Comparison of ENCODE assay signal across 8 cellular contexts in genomic region chr1:89843279-89844121, GRCh38. TPM values are rescaled to one million over a fixed set of nuclear protein-coding genes. Genes with fewer than 3 reads are reported as not detected.
DNase-seq lines count a peak whose midpoint lies in the region; ATAC-seq lines count a peak whose summit lies in the region.

No MANE protein-coding gene starts in this region.

- POLR2A ChIA-PET in activated CD4-positive, alpha-beta memory T cell treated with anti-CD3 and anti-CD28 coated beads for 36 hours (lab: Charles Lee): interaction anchor here (0.6 to 2.1 kb wide), 18 partner anchors 10 to 240 kb away, joined by 3 to 20 read pairs (median 3); partner anchors contain the start of genes LRRC8D and ZNF326

- peak overlapping the region; percentile 90 for H3K9ac ChIP-seq in mesenchymal stem cell (ENCODE audit: low read length)

- intact Hi-C loops in activated CD4-positive, alpha-beta memory T cell treated with anti-CD3 and anti-CD28 coated beads for 36 hours (cut with micrococcal nuclease): loop anchor here (1.0 to 5.0 kb wide), 12 partner anchors 12 to 321 kb away; partner anchors contain the start of genes LRRC8B, LRRC8C, LRRC8D and ZNF326

- H3K4me3 Mint-ChIP-seq in activated CD4-positive, alpha-beta memory T cell treated with anti-CD3 and anti-CD28 coated beads for 36 hours: peak overlapping the region; percentile 93

- H3K27me3 Mint-ChIP-seq in activated CD4-positive, alpha-beta memory T cell treated with anti-CD3 and anti-CD28 coated beads for 36 hours: no peaks in the 10 kb centered on the region

- CTCF ChIA-PET in activated CD4-positive, alpha-beta memory T cell treated with anti-CD3 and anti-CD28 coated beads for 36 hours (lab: Charles Lee): interaction anchor here (0.7 to 2.2 kb wide), 32 partner anchors 9 to 823 kb away, joined by 3 to 16 read pairs (median 4); partner anchors contain the start of gene LRRC8D

- H3K18ac ChIP-seq in mesenchymal stem cell (ENCODE audit: low read depth in 1 of 2, low read length in 2 of 2): peak overlapping the region; percentile 92 to 100

- peak overlapping the region; percentile 29 to 94 for H3K4ac ChIP-seq in mesenchymal stem cell (ENCODE audit: low read depth in 1 of 2, low read length in 2 of 2)

- peak overlapping the region; percentile 74 for H3K27ac ChIP-seq in mesenchymal stem cell (ENCODE audit: low read length, poor library complexity, severe bottlenecking)

- H3K9me3 Mint-ChIP-seq in activated CD4-positive, alpha-beta memory T cell treated with anti-CD3 and anti-CD28 coated beads for 36 hours: no peaks in the 10 kb centered on the region

- no peaks in the 10 kb centered on the region for H3K9me3 ChIP-seq in mesenchymal stem cell (ENCODE audit: control insufficient read depth, low read length)

- peak overlapping the region; percentile 75 for H2AFZ ChIP-seq in mesenchymal stem cell (ENCODE audit: low read depth, low read length)

- H3K4me1 ChIP-seq in mesenchymal stem cell (ENCODE audit: control insufficient read depth, insufficient read depth, low read depth, low read length): peaks cover 3% of the 10 kb centered on the region

- peaks cover 30% of the 10 kb centered on the region for H3K79me1 ChIP-seq in mesenchymal stem cell (replicated peaks; ENCODE audit: low read length, poor library complexity, severe bottlenecking)

- peaks cover 0 to 3% of the 10 kb centered on the region in 2 experiments for H3K36me3 ChIP-seq in mesenchymal stem cell (ENCODE audit: control insufficient read depth in 1 of 2, insufficient read depth in 2 of 2, low read depth in 1 of 2, low read length in 2 of 2)

- H3K4me3 ChIP-seq in mesenchymal stem cell (ENCODE audit: insufficient read depth in 1 of 2, low read depth in 1 of 2, low read length in 2 of 2): peak overlapping the region; percentile 91 to 92

- peaks cover 51% of the 10 kb centered on the region for H3K4me1 Mint-ChIP-seq in activated CD4-positive, alpha-beta memory T cell treated with anti-CD3 and anti-CD28 coated beads for 36 hours (ENCODE audit: low read depth)

- peak overlapping the region; percentile 94 for H4K91ac ChIP-seq in mesenchymal stem cell (ENCODE audit: low read length)

- under 1% methylated on average over 58 of the region's 63 CpGs for WGBS in mesenchymal stem cell

- peak overlapping the region; percentile 47 for H4K8ac ChIP-seq in mesenchymal stem cell (ENCODE audit: low read length)

- H3K27ac Mint-ChIP-seq in activated CD4-positive, alpha-beta memory T cell treated with anti-CD3 and anti-CD28 coated beads for 36 hours: peak overlapping the region; percentile 92

- H2AK5ac ChIP-seq in mesenchymal stem cell (ENCODE audit: low read length, severe bottlenecking): no peak overlapping the region

- H3K36me3 Mint-ChIP-seq in activated CD4-positive, alpha-beta memory T cell treated with anti-CD3 and anti-CD28 coated beads for 36 hours: peaks cover 17% of the 10 kb centered on the region

- H2BK12ac ChIP-seq in mesenchymal stem cell (ENCODE audit: low read length in 2 of 2): peak overlapping the region; percentile 69 to 97

- DNase-seq in AG08395 (ENCODE audit: low spot score) (peak; percentile 88), NCI-H524 treated with DMSO at 0.1 percent for 48 hours (lab: John Stamatoyannopoulos, UW) (peak; percentile 29), mesenchymal stem cell (peak; percentile 78)
- peak; percentile 89 for DNase-seq in activated CD4-positive, alpha-beta memory T cell treated with anti-CD3 and anti-CD28 coated beads for 36 hours
- DNase-seq in effector CD4-positive, alpha-beta T cell: peak; percentile 66
- DNase-seq in stimulated activated CD8-positive, alpha-beta memory T cell treated with anti-CD3 and anti-CD28 coated beads, Interleukin-15, amount 100 ng/mL, for 4 hours (ENCODE audit: low read depth in 2 of 2): peak; percentile 65 to 67

- ATAC-seq in GM18867 (IDR thresholded peaks at IDR 0.05; ENCODE audit: unreplicated experiment) (peak; percentile 93), HG03066 (IDR thresholded peaks at IDR 0.05; ENCODE audit: low read depth, unreplicated experiment) (peak; percentile 82)

- H2BK5ac ChIP-seq in mesenchymal stem cell (ENCODE audit: low read depth, low read length, poor library complexity, severe bottlenecking): no peak overlapping the region

- peak overlapping the region; percentile 83 for H2BK120ac ChIP-seq in mesenchymal stem cell (ENCODE audit: low read depth, low read length)

- H3K14ac ChIP-seq in mesenchymal stem cell (ENCODE audit: low read length in 2 of 2): peak overlapping the region in 1 of 2 experiments; percentile 91

- peak overlapping the region; percentile 89 for H3K4me2 ChIP-seq in mesenchymal stem cell (ENCODE audit: low read length, poor library complexity, severe bottlenecking)

- peak overlapping the region; percentile 39 for H2BK15ac ChIP-seq in mesenchymal stem cell (ENCODE audit: low read depth, poor library complexity, severe bottlenecking)

- H3K27me3 ChIP-seq in mesenchymal stem cell (ENCODE audit: control insufficient read depth in 1 of 2, insufficient read depth in 1 of 2, low read length in 2 of 2): no peaks in the 10 kb centered on the region

- H3K23ac ChIP-seq in mesenchymal stem cell (ENCODE audit: low read length in 2 of 2): peak overlapping the region; percentile 15 to 46

RNA-seq across cellular contexts. Expression of gene LRRC8D, which starts 22.7 kb away (rescaled TPM):
- 10 to 100 TPM; 17.7 to 19.4 TPM for total RNA-seq in activated CD4-positive, alpha-beta memory T cell treated with anti-CD3 and anti-CD28 coated beads for 36 hours
- polyA plus RNA-seq in mesenchymal stem cell (2013, experiment 1 of 2): 28.0 TPM
- polyA plus RNA-seq in mesenchymal stem cell (2013, experiment 2 of 2): 28.7 TPM

Comparison
In these comparisons a context has a peak if more than half of its experiments do, and no peak if none do; other contexts are left out.
1. Peak in every context shown above with its lines: DNase-seq, ATAC-seq, H3K4me3 ChIP-seq and H3K27ac ChIP-seq.
2. DNase-seq: peak in every context shown above with its lines; median percentile 89 in activated CD4-positive, alpha-beta memory T cell treated with anti-CD3 and anti-CD28 coated beads for 36 hours; 88 in AG08395; 78 in mesenchymal stem cell; 66 in effector CD4-positive, alpha-beta T cell; 66 in stimulated activated CD8-positive, alpha-beta memory T cell treated with anti-CD3 and anti-CD28 coated beads, Interleukin-15, amount 100 ng/mL, for 4 hours; 29 in NCI-H524 treated with DMSO at 0.1 percent for 48 hours.